ENCODE assay signal across 8 cellular contexts in genomic region chr17:19188870-19189708, GRCh38. TPM values are rescaled to one million over a fixed set of nuclear protein-coding genes. Genes with fewer than 3 reads are reported as not detected.
A peak's percentile ranks its signal among the peaks of the same experiment; 100 is the strongest.
DNase-seq lines count a peak whose midpoint lies in the region; ATAC-seq and TF ChIP-seq lines count a peak whose summit lies in the region.
"Not testable (repeated sequence)": the region's sequence is repeated elsewhere in the genome, so short reads cannot be mapped to it uniquely, and the experiment has no call there.

No MANE protein-coding gene starts in this region.

- H3K9me3 Mint-ChIP-seq in stimulated activated naive CD8-positive, alpha-beta T cell treated with anti-CD3 and anti-CD28 coated beads, Interleukin-15, amount 100 ng/mL, for 72 hours: not testable (repeated sequence)

- not testable (repeated sequence) for DNase-seq in RWPE2 (ENCODE audit: low spot score); body of pancreas; right lobe of liver; stimulated activated naive CD8-positive, alpha-beta T cell treated with anti-CD3 and anti-CD28 coated beads, Interleukin-15, amount 100 ng/mL, for 72 hours

- H3K27me3 ChIP-seq in RWPE2 (ENCODE audit: insufficient read depth, poor library complexity, severe bottlenecking); body of pancreas; right lobe of liver: not testable (repeated sequence)

- not testable (repeated sequence) for H3K27ac ChIP-seq in RWPE2 (ENCODE audit: poor library complexity, severe bottlenecking); body of pancreas; right lobe of liver

- not testable (repeated sequence) for H3K4me3 ChIP-seq in RWPE2 (ENCODE audit: severe bottlenecking); body of pancreas; right lobe of liver

- ATAC-seq in GM18502 (IDR thresholded peaks at IDR 0.05; ENCODE audit: poor library complexity, unreplicated experiment) (peak; percentile 59), GM19467 (IDR thresholded peaks at IDR 0.05; ENCODE audit: unreplicated experiment) (peak; percentile 74), HG02623 (IDR thresholded peaks at IDR 0.05; ENCODE audit: unreplicated experiment) (peak; percentile 48), HG03097 (IDR thresholded peaks at IDR 0.05; ENCODE audit: low FRiP score, unreplicated experiment) (peak; percentile 63), RWPE2 (ENCODE audit: low read depth) (peak; percentile 49; the same call in 1 of the 3 replicates), body of pancreas (peak; percentile 82), right lobe of liver (peak; percentile 70 to 88 (median 86))
- ATAC-seq in stimulated activated naive CD8-positive, alpha-beta T cell treated with anti-CD3 and anti-CD28 coated beads, Interleukin-15, amount 100 ng/mL, for 72 hours: peak; percentile 82

- H3K4me1 Mint-ChIP-seq in stimulated activated naive CD8-positive, alpha-beta T cell treated with anti-CD3 and anti-CD28 coated beads, Interleukin-15, amount 100 ng/mL, for 72 hours: not testable (repeated sequence)

- H3K36me3 ChIP-seq in RWPE2 (ENCODE audit: low read depth); body of pancreas (replicated peaks in 1 of 2; ENCODE audit: insufficient read depth in 1 of 2, low read depth in 2 of 2); right lobe of liver: not testable (repeated sequence)

- H3K9me3 ChIP-seq in RWPE2 (ENCODE audit: severe bottlenecking); body of pancreas; right lobe of liver: not testable (repeated sequence)

- not testable (repeated sequence) for TF ChIP-seq CTCF in RWPE2 (IDR thresholded peaks at IDR 0.05; ENCODE audit: poor library complexity, severe bottlenecking); body of pancreas (IDR thresholded peaks at IDR 0.05); right lobe of liver (IDR thresholded peaks at IDR 0.05)

- peak in 1 of 3 donors; percentile 12 for TF ChIP-seq POLR2A in body of pancreas (IDR thresholded peaks at IDR 0.05)
- not testable (repeated sequence) for TF ChIP-seq POLR2A in right lobe of liver (IDR thresholded peaks at IDR 0.05)

- intact Hi-C loops in body of pancreas (cut with DNase I); right lobe of liver (cut with DNase I): not testable (repeated sequence)

- not testable (repeated sequence) for H3K27me3 Mint-ChIP-seq in stimulated activated naive CD8-positive, alpha-beta T cell treated with anti-CD3 and anti-CD28 coated beads, Interleukin-15, amount 100 ng/mL, for 72 hours

- not testable (repeated sequence) for H3K4me1 ChIP-seq in RWPE2 (ENCODE audit: insufficient read depth, poor library complexity, severe bottlenecking); body of pancreas; right lobe of liver

- H3K4me3 Mint-ChIP-seq in stimulated activated naive CD8-positive, alpha-beta T cell treated with anti-CD3 and anti-CD28 coated beads, Interleukin-15, amount 100 ng/mL, for 72 hours: not testable (repeated sequence)

- not testable (repeated sequence) for H3K27ac Mint-ChIP-seq in stimulated activated naive CD8-positive, alpha-beta T cell treated with anti-CD3 and anti-CD28 coated beads, Interleukin-15, amount 100 ng/mL, for 72 hours

- no CpG with 5 or more reads among the region's 39 CpGs for WGBS in body of pancreas, 2 donors
- WGBS in right lobe of liver (ENCODE audit: insufficient coverage, low coverage, low lambda C conversion rate, missing lambda C conversion rate): no CpG with 5 or more reads among the region's 39 CpGs

RNA-seq across cellular contexts. Expression of gene EPN2, which starts 48.1 kb away (rescaled TPM):
- total RNA-seq in body of pancreas: 10 to 100 TPM; 32.7 to 46.5 TPM
- 10 to 100 TPM in 4 of 6 experiments, 1 to 10 TPM in 2; 6.6 to 18.1 (median 11.4) TPM for total RNA-seq in right lobe of liver
